15 cellular contexts compared by ENCODE assay signal in genomic region chr14:67187826-67188225, GRCh38. TPM values are rescaled to one million over a fixed set of nuclear protein-coding genes. Genes with fewer than 3 reads are reported as not detected.
DNase-seq lines count a peak whose midpoint lies in the region; FAIRE-seq and TF ChIP-seq lines count a peak whose summit lies in the region.
"Had no signal": no experiment of that assay in that cellular context is flagged by ENCODE, and none has a peak within 500 bp of the region (broad histone marks: within the 10 kb centered on the region; RNA-seq: fewer than 3 reads in every experiment).

No MANE protein-coding gene starts in this region.

- H3K27me3 Mint-ChIP-seq in mesothelial cell of epicardium (ENCODE audit: low read depth), result no peaks in the 10 kb centered on the region

- no peak overlapping the region for H3K4me3 Mint-ChIP-seq in mesothelial cell of epicardium

- in situ Hi-C loops in GM23248 (cut with MboI), result loop anchor here (10.0 kb wide), 1 partner anchor 87 kb away; no protein-coding TSS in a partner anchor

- TF ChIP-seq CTCF in bronchial epithelial cell (IDR thresholded peaks at IDR 0.05; ENCODE audit: insufficient read depth, low read length, severe bottlenecking), result no peak
- no peak for TF ChIP-seq CTCF in mesothelial cell of epicardium (IDR thresholded peaks at IDR 0.05; ENCODE audit: unreplicated experiment)

- H3K9me3 ChIP-seq in GM23248 (ENCODE audit: low read depth) (no peaks in the 10 kb centered on the region), neuronal stem cell (replicated peaks in 1 of 2; ENCODE audit: control insufficient read depth in 2 of 2, insufficient read depth in 1 of 2, low read depth in 1 of 2, low read length in 2 of 2) (no peaks in the 10 kb centered on the region)
- H3K9me3 ChIP-seq: transverse colon had no signal

- DNase-seq in GM23248 (peak; percentile 70), NCI-H2196 treated with DMSO at 0.1 percent for 48 hours (lab: John Stamatoyannopoulos, UW; ENCODE audit: unreplicated experiment) (peak; percentile 19), bronchial epithelial cell (ENCODE audit: low read depth) (peak; percentile 81), renal cortical epithelial cell (ENCODE audit: low read depth) (peak; percentile 98), mesothelial cell of epicardium (ENCODE audit: low spot score in 2 of 2, unreplicated experiment in 2 of 2) (no peak), NCI-H1048 (lab: John Stamatoyannopoulos, UW) (no peak), neuronal stem cell (ENCODE audit: low spot score) (no peak)
- no peak for DNase-seq in stimulated activated CD4-positive, alpha-beta T cell treated with anti-CD3 and anti-CD28 coated beads, Interleukin-4, amount 100 ng/mL, for 24 hours
- DNase-seq: activated CD4-positive, alpha-beta T cell treated with anti-CD3 and anti-CD28 coated beads for 1 hour; NCI-H2029 treated with DMSO at 0.1 percent for 48 hours; retina; transverse colon had no signal

- H3K79me1 ChIP-seq in neuronal stem cell (ENCODE audit: low read depth, low read length), result no peaks in the 10 kb centered on the region

- no peak overlapping the region for H2BK5ac ChIP-seq in neuronal stem cell (ENCODE audit: low read length)

- H3K27me3 ChIP-seq in GM23248 (replicated peaks; ENCODE audit: insufficient read depth), result no peaks in the 10 kb centered on the region
- no peaks in the 10 kb centered on the region for H3K27me3 ChIP-seq in bronchial epithelial cell (ENCODE audit: control insufficient read depth, insufficient read depth, low read length)
- H3K27me3 ChIP-seq in neuronal stem cell (ENCODE audit: control insufficient read depth in 3 of 3, insufficient read depth in 3 of 3, low read depth in 1 of 3, low read length in 3 of 3), result no peaks in the 10 kb centered on the region
- H3K27me3 ChIP-seq: transverse colon had no signal

- no peak overlapping the region for H3K27ac ChIP-seq in GM23248
- H3K27ac ChIP-seq in neuronal stem cell (replicated peaks; ENCODE audit: low read length), result no peak overlapping the region
- H3K27ac ChIP-seq: coronary artery had no signal

- peaks cover 3% of the 10 kb centered on the region for H3K4me1 Mint-ChIP-seq in mesothelial cell of epicardium

- no peaks in the 10 kb centered on the region for H3K9me3 Mint-ChIP-seq in mesothelial cell of epicardium

- H3K23ac ChIP-seq in neuronal stem cell (ENCODE audit: low read depth, low read length, poor library complexity), result no peak overlapping the region

- no peaks in the 10 kb centered on the region for H3K36me3 Mint-ChIP-seq in mesothelial cell of epicardium

- peaks cover 24% of the 10 kb centered on the region for H3F3A ChIP-seq in GM23248 (ENCODE audit: insufficient read depth)

- no peak overlapping the region for H3K27ac Mint-ChIP-seq in mesothelial cell of epicardium

- H3K14ac ChIP-seq in neuronal stem cell (ENCODE audit: low read length), result no peak overlapping the region

- H2BK15ac ChIP-seq in neuronal stem cell (ENCODE audit: low read length), result no peak overlapping the region

- H4K91ac ChIP-seq in neuronal stem cell (ENCODE audit: low read depth, low read length, poor library complexity), result no peak overlapping the region

- H4K20me1 ChIP-seq in GM23248 (ENCODE audit: insufficient read depth), result no peaks in the 10 kb centered on the region

- H4K8ac ChIP-seq in neuronal stem cell (ENCODE audit: low read depth, low read length), result no peak overlapping the region

- H3K9ac ChIP-seq in GM23248 (no peak overlapping the region), neuronal stem cell (ENCODE audit: low read depth, low read length, poor library complexity) (no peak overlapping the region)

- 61 to 76% methylated on average over 2 of the region's 2 CpGs for WGBS in GM23248 (ENCODE audit: low coverage in 1 of 2, low lambda C conversion rate in 2 of 2, missing lambda C conversion rate in 2 of 2), 2 experiments
- no CpG with 5 or more reads among the region's 2 CpGs for WGBS in neuronal stem cell (ENCODE audit: extremely low coverage in 2 of 2, insufficient read length in 2 of 2, insufficient replicate concordance in 1 of 2), 2 donors

- no peak overlapping the region for H3K4ac ChIP-seq in neuronal stem cell (ENCODE audit: low read length)

- no peaks in the 10 kb centered on the region for H3K9me2 ChIP-seq in GM23248 (ENCODE audit: insufficient read depth)

- H3K4me1 ChIP-seq in GM23248 (ENCODE audit: insufficient read depth) (peaks cover 33% of the 10 kb centered on the region), neuronal stem cell (ENCODE audit: control insufficient read depth in 2 of 2, insufficient read depth in 1 of 2, low read depth in 1 of 2, low read length in 2 of 2) (peaks cover 3 to 8% of the 10 kb centered on the region in 2 donors)

- H2AFZ ChIP-seq in GM23248 (no peak overlapping the region), neuronal stem cell (ENCODE audit: low read length) (no peak overlapping the region)

- no peak overlapping the region for H2BK120ac ChIP-seq in neuronal stem cell (ENCODE audit: low read depth, low read length)

- no peak overlapping the region for H3K4me3 ChIP-seq in GM23248
- H3K4me3 ChIP-seq in bronchial epithelial cell (ENCODE audit: low read depth, low read length), result no peak overlapping the region
- no peak overlapping the region for H3K4me3 ChIP-seq in neuronal stem cell (ENCODE audit: low read length in 2 of 2)
- H3K4me3 ChIP-seq: coronary artery, transverse colon had no signal

- H2AK5ac ChIP-seq in neuronal stem cell (ENCODE audit: low read depth, low read length), result no peak overlapping the region

- H3K4me2 ChIP-seq in GM23248 (ENCODE audit: unreplicated experiment), result peak overlapping the region; percentile 45
- H3K4me2 ChIP-seq in neuronal stem cell (ENCODE audit: insufficient read depth, low read length, poor library complexity, severe bottlenecking), result no peak overlapping the region

- no peak overlapping the region for H2BK12ac ChIP-seq in neuronal stem cell (ENCODE audit: low read length)

- FAIRE-seq in bronchial epithelial cell (lab: Jason Lieb, UNC), result no peak
- FAIRE-seq: D721Med, GM12892 had no signal

- no peak overlapping the region for H3K18ac ChIP-seq in neuronal stem cell (ENCODE audit: low read length)

- H3K36me3 ChIP-seq in GM23248 (ENCODE audit: low read depth) (no peaks in the 10 kb centered on the region), bronchial epithelial cell (ENCODE audit: control insufficient read depth, insufficient read depth, low read length) (no peaks in the 10 kb centered on the region), neuronal stem cell (replicated peaks in 1 of 2; ENCODE audit: control insufficient read depth in 2 of 2, insufficient read depth in 2 of 2, low read length in 2 of 2) (no peaks in the 10 kb centered on the region)
- H3K36me3 ChIP-seq: transverse colon had no signal

- H3K79me2 ChIP-seq in GM23248 (ENCODE audit: insufficient read depth), result no peaks in the 10 kb centered on the region

RNA-seq across cellular contexts. Expression of gene GARIN2, which starts 1.4 kb away (rescaled TPM):
- total RNA-seq in GM23248 (2014; rRNA removed; shearing (Covaris generic)), result not detected in 2 replicates
- polyA plus RNA-seq in GM23248 (2016; fragmentation: Nextera tagmentation; extraction: Ambion mirVana), result not detected in 2 replicates
- total RNA-seq in bronchial epithelial cell, result not detected in 2 replicates
- 0.05 TPM in 1 of 2 replicates, not detected in the other for total RNA-seq in renal cortical epithelial cell
- 0.40 to 0.60 TPM (median 0.47 TPM) in 3 replicates for total RNA-seq in mesothelial cell of epicardium
- polyA plus RNA-seq in neuronal stem cell (2013, experiment 1 of 2), result 0.49 TPM
- 0.40 TPM for polyA plus RNA-seq in neuronal stem cell (2013, experiment 2 of 2)
- total RNA-seq: transverse colon had no signal

RNA-seq across cellular contexts. Expression of gene PALS1, which starts 53.4 kb away (rescaled TPM):
- 23.8 and 36.5 TPM in 2 replicates for total RNA-seq in GM23248 (2014; rRNA removed; shearing (Covaris generic))
- 15.3 and 15.5 TPM in 2 replicates for polyA plus RNA-seq in GM23248 (2016; fragmentation: Nextera tagmentation; extraction: Ambion mirVana)
- 11.1 and 15.3 TPM in 2 replicates for total RNA-seq in bronchial epithelial cell
- total RNA-seq in renal cortical epithelial cell, result 56.4 and 79.4 TPM in 2 replicates
- 36.5 to 43.0 TPM (median 39.7 TPM) in 3 replicates for total RNA-seq in mesothelial cell of epicardium
- 27.0 TPM for polyA plus RNA-seq in neuronal stem cell (2013, experiment 1 of 2)
- polyA plus RNA-seq in neuronal stem cell (2013, experiment 2 of 2), result 27.1 TPM

Comparison
In these comparisons a context has a peak if more than half of its experiments do, and no peak if none do; other contexts are left out.
1. DNase-seq: peak in GM23248 (single experiment), NCI-H2196 treated with DMSO at 0.1 percent for 48 hours (single experiment), bronchial epithelial cell (single experiment) and renal cortical epithelial cell (single experiment); none in stimulated activated CD4-positive, alpha-beta T cell treated with anti-CD3 and anti-CD28 coated beads, Interleukin-4, amount 100 ng/mL, for 24 hours (single experiment), mesothelial cell of epicardium (0 of 2), NCI-H1048 (single experiment) and neuronal stem cell (single experiment).